20 cellular contexts compared by ENCODE assay signal in genomic region chr5:101393795-101394450, GRCh38.
A peak's percentile ranks its signal among the peaks of the same experiment; 100 is the strongest.
DNase-seq lines count a peak whose midpoint lies in the region; ATAC-seq and TF ChIP-seq lines count a peak whose summit lies in the region.
"Had no signal": no experiment of that assay in that cellular context is flagged by ENCODE, and none has a peak within 500 bp of the region (broad histone marks: within the 10 kb centered on the region; RNA-seq: fewer than 3 reads in every experiment).

No MANE protein-coding gene starts in this region.

- H3K4ac ChIP-seq in IMR-90 (ENCODE audit: low read depth, low read length): no peak overlapping the region

- no peaks in the 10 kb centered on the region for H3K9me2 ChIP-seq in GM23248 (ENCODE audit: insufficient read depth)

- H3K27me3 ChIP-seq in GM23248 (replicated peaks; ENCODE audit: insufficient read depth) (no peaks in the 10 kb centered on the region), IMR-90 (ENCODE audit: control insufficient read depth, insufficient read depth, low read length) (no peaks in the 10 kb centered on the region)

- POLR2A ChIA-PET in IMR-90 (lab: Charles Lee; ENCODE audit: unreplicated experiment): no interaction called here

- H2AFZ ChIP-seq in GM23248: peak overlapping the region; percentile 63
- no peak overlapping the region for H2AFZ ChIP-seq in IMR-90 (replicated peaks; ENCODE audit: low read length, poor library complexity)

- WGBS in GM23248 (ENCODE audit: low coverage in 1 of 2, low lambda C conversion rate in 2 of 2, missing lambda C conversion rate in 2 of 2), 2 experiments: 12 to 21% methylated on average over 5 of the region's 5 CpGs
- WGBS in IMR-90 (ENCODE audit: extremely low coverage in 2 of 2, insufficient read length in 1 of 2), 2 experiments: 14% methylated on average over 1 of the region's 5 CpGs; no CpG with 5 or more reads in 1 of the 2 experiments

- H4K8ac ChIP-seq in IMR-90 (ENCODE audit: low read depth in 2 of 2, low read length in 2 of 2): no peak overlapping the region

- H2BK120ac ChIP-seq in IMR-90 (ENCODE audit: low read depth, low read length): no peak overlapping the region

- H4K20me1 ChIP-seq in GM23248 (ENCODE audit: insufficient read depth) (no peaks in the 10 kb centered on the region), IMR-90 (ENCODE audit: insufficient read depth, low read length) (no peaks in the 10 kb centered on the region)

- H3K27ac Mint-ChIP-seq in nephron progenitor cell: peak overlapping the region; percentile 80

- H3K27me3 Mint-ChIP-seq in nephron progenitor cell (ENCODE audit: low read depth, poor library complexity): no peaks in the 10 kb centered on the region

- H3K36me3 Mint-ChIP-seq in nephron progenitor cell (ENCODE audit: low read depth): peaks cover 5% of the 10 kb centered on the region

- H3K36me3 ChIP-seq in GM23248 (ENCODE audit: low read depth) (no peaks in the 10 kb centered on the region), IMR-90 (ENCODE audit: control insufficient read depth, insufficient read depth, low read length) (no peaks in the 10 kb centered on the region)
- H3K36me3 ChIP-seq: HAP-1 had no signal

- H3K23ac ChIP-seq in IMR-90 (ENCODE audit: low read depth, low read length): no peak overlapping the region

- H3K27ac ChIP-seq in GM23248: no peak overlapping the region
- H3K27ac ChIP-seq in IMR-90 (ENCODE audit: insufficient read depth, low read length): no peak overlapping the region
- H3K27ac ChIP-seq: HL-60 had no signal

- H3K4me1 Mint-ChIP-seq in nephron progenitor cell: peaks cover 5% of the 10 kb centered on the region

- H3K4me3 ChIP-seq in GM23248: 0 out of 2 replicates have a peak overlapping the region, but pooled peaks have one; percentile 6
- H3K4me3 ChIP-seq in IMR-90 (ENCODE audit: insufficient read depth, low read depth, low read length): no peak overlapping the region
- H3K4me3 ChIP-seq: HAP-1 had no signal

- H3K14ac ChIP-seq in IMR-90 (replicated peaks; ENCODE audit: low read depth, low read length): no peak overlapping the region

- no peak overlapping the region for H3K4me3 Mint-ChIP-seq in nephron progenitor cell

- no TSS peak for BruUV-seq in IMR-90 (replicated peaks; lab: Mats Ljungman, UMichigan)

- dilution Hi-C loops in IMR-90 (cut with HindIII; ENCODE audit: low sequenced_read_pairs, unreplicated experiment): no loop called here

- H2BK5ac ChIP-seq in IMR-90 (ENCODE audit: low read depth, low read length, poor library complexity, severe bottlenecking): no peak overlapping the region

- H3K9ac ChIP-seq in GM23248: no peak overlapping the region
- no peak overlapping the region for H3K9ac ChIP-seq in IMR-90 (ENCODE audit: low read depth, low read length)

- H2BK20ac ChIP-seq in IMR-90 (ENCODE audit: low read depth, low read length): no peak overlapping the region

- no peak overlapping the region for H2AK9ac ChIP-seq in IMR-90 (replicated peaks; ENCODE audit: low read depth, low read length, poor library complexity)

- H3K4me2 ChIP-seq in GM23248 (ENCODE audit: unreplicated experiment) (no peak overlapping the region), IMR-90 (ENCODE audit: low read depth, low read length) (no peak overlapping the region)

- DNase-seq in GM23248 (peak; percentile 54), IMR-90 (peak; percentile 0), dedifferentiated amniotic fluid mesenchymal stem cell (ENCODE audit: extremely low spot score) (peak; percentile 22), nephron progenitor cell (no peak), inferior parietal cortex (ENCODE audit: extremely low spot score) (no peak)
- DNase-seq: Caco-2; DMS153; KBM-7; NCI-H1048; NCI-H1694; NCI-H226; NCI-H526 treated with DMSO at 0.1 percent for 48 hours; NK-92 treated with Interleukin-12 subunit alpha and Interleukin-12 subunit beta, amount 100 ng/mL, for 24 hours; RPMI8226; SIG-M5 had no signal

- in situ Hi-C loops in GM23248 (cut with MboI) (no loop called here), IMR-90 (cut with MboI; ENCODE audit: low sequenced_read_pairs) (loop anchor here (25.0 kb wide), 1 partner anchor 957 kb away; no protein-coding TSS in a partner anchor)

- TF ChIP-seq CTCF in IMR-90 (conservative IDR thresholded peaks at IDR 0.05; ENCODE audit: low read depth, low read length) (no peak), nephron progenitor cell (IDR thresholded peaks at IDR 0.05) (no peak)

- no peak overlapping the region for H3K56ac ChIP-seq in IMR-90 (ENCODE audit: extremely low read depth, insufficient read depth, low read length)

- no peaks in the 10 kb centered on the region for H3K79me1 ChIP-seq in IMR-90 (ENCODE audit: low read depth in 1 of 2, low read length in 2 of 2)

- H4K91ac ChIP-seq in IMR-90 (ENCODE audit: insufficient read depth, low read depth, low read length): no peak overlapping the region

- TF ChIP-seq POLR2A in IMR-90 (IDR thresholded peaks at IDR 0.05; ENCODE audit: low read depth, low read length): no peak

- 0 out of 2 replicates have a peak, but pooled peaks cover 3% of the 10 kb centered on the region for H3F3A ChIP-seq in GM23248 (ENCODE audit: insufficient read depth)

- no peak overlapping the region for H2AK5ac ChIP-seq in IMR-90 (ENCODE audit: low read depth, low read length)

- TF ChIP-seq RAD21 in IMR-90 (IDR thresholded peaks at IDR 0.05; ENCODE audit: low read length): no peak

- H3K9me3 ChIP-seq in GM23248 (ENCODE audit: low read depth) (no peaks in the 10 kb centered on the region), IMR-90 (ENCODE audit: control insufficient read depth, insufficient read depth, low read length) (no peaks in the 10 kb centered on the region)
- H3K9me3 ChIP-seq: HAP-1 had no signal

- no peak overlapping the region for H3K18ac ChIP-seq in IMR-90 (ENCODE audit: low read depth, low read length)

- no peaks in the 10 kb centered on the region for H3K79me2 ChIP-seq in GM23248 (ENCODE audit: insufficient read depth)

- no peak overlapping the region for H2BK15ac ChIP-seq in IMR-90 (ENCODE audit: low read depth, low read length)

- no peak overlapping the region for H4K5ac ChIP-seq in IMR-90 (ENCODE audit: low read depth, low read length)

- CTCF ChIA-PET in IMR-90 (lab: Yijun Ruan, JAX): no interaction called here

- H3K9me3 Mint-ChIP-seq in nephron progenitor cell: peaks cover 20% of the 10 kb centered on the region

- intact Hi-C loops in IMR-90 (cut with micrococcal nuclease): no loop called here

- no peak for ATAC-seq in IMR-90 (ENCODE audit: low read depth)
- no peak for ATAC-seq in GM21529 (IDR thresholded peaks at IDR 0.05; ENCODE audit: unreplicated experiment)
- no peak for ATAC-seq in GM18858 (IDR thresholded peaks at IDR 0.05; ENCODE audit: unreplicated experiment)
- no peak for ATAC-seq in GM19351 (IDR thresholded peaks at IDR 0.05; ENCODE audit: unreplicated experiment)

- no peaks in the 10 kb centered on the region for H3K9me1 ChIP-seq in IMR-90 (ENCODE audit: insufficient read depth, low read length)

- H3K4me1 ChIP-seq in GM23248 (ENCODE audit: insufficient read depth) (peaks cover 7% of the 10 kb centered on the region; the same call in 1 of the 2 replicates), IMR-90 (ENCODE audit: control insufficient read depth, insufficient read depth, low read length) (no peaks in the 10 kb centered on the region)
- H3K4me1 ChIP-seq: Caco-2, HAP-1 had no signal

TF ChIP-seq in IMR-90, 13 proteins besides CTCF, POLR2A, EP300 and RAD21:
- TF ChIP-seq BHLHE40 (IDR thresholded peaks at IDR 0.05; ENCODE audit: low read depth, low read length) (no peak), MXI1 (IDR thresholded peaks at IDR 0.05; ENCODE audit: borderline replicate concordance, low read depth, low read length) (no peak), CHD1 (IDR thresholded peaks at IDR 0.05; ENCODE audit: low read depth, low read length) (no peak), SMC3 (IDR thresholded peaks at IDR 0.05; ENCODE audit: low read depth, low read length) (no peak)

Comparison
In these comparisons a context has a peak if more than half of its experiments do, and no peak if none do; other contexts are left out.
1. DNase-seq: peak in GM23248 (single experiment), IMR-90 (single experiment) and dedifferentiated amniotic fluid mesenchymal stem cell (single experiment); none in nephron progenitor cell (single experiment) and inferior parietal cortex (single experiment).